13 cellular contexts compared by ENCODE assay signal in the genomic region with DNA sequence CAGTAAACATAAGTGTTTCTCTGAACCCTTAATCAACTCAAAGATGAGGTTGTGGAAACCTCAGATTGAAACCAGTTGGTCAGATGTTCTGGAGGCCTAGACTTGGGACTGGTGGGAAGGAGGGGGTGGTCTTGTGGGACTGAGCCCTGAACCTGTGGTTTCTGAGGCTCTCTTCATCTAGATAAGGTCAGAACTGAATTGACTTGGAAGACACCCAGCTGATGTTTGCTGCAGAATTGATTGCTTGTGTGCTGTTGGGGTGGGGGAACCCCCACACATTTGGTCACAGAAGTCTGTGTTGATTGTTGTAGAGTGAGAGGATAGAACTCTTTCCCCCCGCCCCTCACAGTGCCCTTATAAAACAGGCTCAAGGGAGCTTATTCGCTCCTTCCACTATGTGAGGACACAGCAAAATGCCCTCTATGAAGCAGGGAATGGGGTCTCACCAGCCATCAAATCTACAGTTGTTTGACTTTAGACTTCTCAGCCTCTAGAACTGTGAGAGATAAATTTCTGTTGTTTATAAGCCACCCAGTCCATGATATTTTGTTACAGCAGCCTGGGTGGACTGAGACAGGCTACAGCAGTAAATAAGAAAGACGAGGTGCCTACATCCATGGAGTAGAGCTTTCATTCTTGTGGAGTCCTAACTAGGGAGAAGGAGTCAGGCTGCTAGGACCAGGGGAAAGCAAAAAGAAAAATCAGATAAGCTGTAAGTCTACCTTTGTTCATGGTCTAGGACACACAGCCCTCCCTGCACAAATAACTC. TPM values are rescaled to one million over a fixed set of nuclear protein-coding genes. Genes with fewer than 3 reads are reported as not detected.
DNase-seq lines count a peak whose midpoint lies in the region; ATAC-seq, FAIRE-seq and TF ChIP-seq lines count a peak whose summit lies in the region.
"Had no signal": no experiment of that assay in that cellular context is flagged by ENCODE, and none has a peak within 500 bp of the region (broad histone marks: within the 10 kb centered on the region; RNA-seq: fewer than 3 reads in every experiment).

No MANE protein-coding gene starts in this region.

- 0 out of 2 replicates have a peak, but pooled peaks have one; percentile 8 for TF ChIP-seq RAD21 in GM12878 (IDR thresholded peaks at IDR 0.05; ENCODE audit: insufficient read depth, low read depth, low read length)

- peak; percentile 89 for FAIRE-seq in GM12878 (lab: Jason Lieb, UNC)
- FAIRE-seq: HTR-8/SVneo had no signal

- intact Hi-C loops in GM12878 (cut with micrococcal nuclease; ENCODE audit: unreplicated experiment) (no loop called here), left ventricle myocardium superior (cut with micrococcal nuclease) (no loop called here)

- in situ Hi-C loops in GM12878 (cut with MboI) = no loop called here

- H3K27ac Mint-ChIP-seq in osteocyte (ENCODE audit: unreplicated experiment) = no peak overlapping the region

- DNase-seq in GM12864 (ENCODE audit: low read depth) = peak; percentile 38
- peak; percentile 17 for DNase-seq in GM12878 (ENCODE audit: low read depth, low spot score)
- no peak for DNase-seq in osteocyte (ENCODE audit: extremely low spot score, unreplicated experiment)
- no peak for DNase-seq in NCI-H1694 (lab: John Stamatoyannopoulos, UW)
- no peak for DNase-seq in left ventricle myocardium superior
- DNase-seq in activated gamma-delta T cell treated with Interleukin-2 at 50 U/mL for 16 hours = no peak
- DNase-seq: activated CD4-positive, CD25-positive, alpha-beta regulatory T cell treated with anti-CD3 and anti-CD28 coated beads, Interleukin-2, amount 50 U/mL, for 72 hours; EL; NCI-H2227 treated with DMSO at 0.1 percent for 48 hours had no signal

- H3K27me3 Mint-ChIP-seq in osteocyte (ENCODE audit: unreplicated experiment) = no peaks in the 10 kb centered on the region

- BruUV-seq in GM12878 (replicated peaks; lab: Mats Ljungman, UMichigan) = no TSS peak

- H3K9me3 Mint-ChIP-seq in osteocyte (ENCODE audit: unreplicated experiment) = no peaks in the 10 kb centered on the region

- no peaks in the 10 kb centered on the region for H3K27me3 ChIP-seq in GM12878 (replicated peaks in 1 of 2; ENCODE audit: control insufficient read depth in 2 of 2, insufficient read depth in 2 of 2, low read length in 1 of 2)

- SMC1A ChIA-PET in GM12878 (lab: Charles Lee; ENCODE audit: uncharacterized antibody, unreplicated experiment) = interaction anchor here (0.5 to 1.9 kb wide), 4 partner anchors 9 to 204 kb away, joined by 3 to 4 read pairs (median 3); no protein-coding TSS in a partner anchor

- peaks cover 6% of the 10 kb centered on the region for H3K4me1 Mint-ChIP-seq in osteocyte (ENCODE audit: unreplicated experiment)
- H3K4me1 Mint-ChIP-seq: CD14-positive monocyte had no signal

- TF ChIP-seq CTCF in GM12864 (IDR thresholded peaks at IDR 0.05; ENCODE audit: low read depth, low read length, missing control alignments) (no peak), GM12878 (IDR thresholded peaks at IDR 0.05 in 2 of 3, conservative IDR thresholded peaks at IDR 0.05 in 1 of 3; ENCODE audit: control insufficient read depth in 2 of 3, extremely low read depth in 1 of 3, insufficient read depth in 1 of 3, low read depth in 3 of 3, low read length in 3 of 3) (no peak), osteocyte (IDR thresholded peaks at IDR 0.05) (no peak)

- ATAC-seq in GM18861 (IDR thresholded peaks at IDR 0.05; ENCODE audit: unreplicated experiment) = peak; percentile 42
- peak; percentile 58 for ATAC-seq in HG03439 (IDR thresholded peaks at IDR 0.05; ENCODE audit: unreplicated experiment)
- peak; percentile 76 for ATAC-seq in GM12878
- ATAC-seq in left ventricle myocardium superior = no peak

- H3K36me3 ChIP-seq in GM12878 (ENCODE audit: control insufficient read depth in 2 of 2, insufficient read depth in 2 of 2, low read length in 1 of 2) = no peaks in the 10 kb centered on the region

- no peak for TF ChIP-seq EP300 in GM12878 (IDR thresholded peaks at IDR 0.05; ENCODE audit: borderline replicate concordance in 1 of 2, control insufficient read depth in 1 of 2, low read depth in 2 of 2, low read length in 2 of 2)

- H3K27ac ChIP-seq in GM12878 (ENCODE audit: control insufficient read depth, insufficient read depth) = no peak overlapping the region

- no peak overlapping the region for H2AFZ ChIP-seq in GM12878 (ENCODE audit: control insufficient read depth, low read depth, low read length)

- H3K9ac ChIP-seq in GM12878 (ENCODE audit: control insufficient read depth, insufficient read depth, low read length) = no peak overlapping the region

- 43% methylated on average over 3 of the region's 3 CpGs for WGBS in GM12878 (ENCODE audit: insufficient coverage, insufficient replicate concordance, low lambda C conversion rate, missing lambda C conversion rate)

- H3K4me3 Mint-ChIP-seq in osteocyte (ENCODE audit: unreplicated experiment) = no peak overlapping the region
- H3K4me3 Mint-ChIP-seq: CD14-positive monocyte had no signal

- H3K4me2 ChIP-seq in GM12878 (ENCODE audit: control insufficient read depth, insufficient read depth) = no peak overlapping the region

- CTCF ChIA-PET in GM12878 (lab: Yijun Ruan, JAX) = interaction anchor here (1.0 kb wide), 1 partner anchor 203 kb away, joined by 6 read pairs; no protein-coding TSS in a partner anchor

- no peaks in the 10 kb centered on the region for H4K20me1 ChIP-seq in GM12878 (ENCODE audit: control insufficient read depth, insufficient read depth)

- peaks cover 8% of the 10 kb centered on the region for H3K4me1 ChIP-seq in GM12878 (ENCODE audit: control insufficient read depth, insufficient read depth, low read length)

- H3K36me3 Mint-ChIP-seq in osteocyte (ENCODE audit: unreplicated experiment) = no peaks in the 10 kb centered on the region
- H3K36me3 Mint-ChIP-seq: CD14-positive monocyte had no signal

- no peaks in the 10 kb centered on the region for H3K79me2 ChIP-seq in GM12878 (ENCODE audit: control insufficient read depth, insufficient read depth, low read length)

- H3K4me3 ChIP-seq in GM12864 (ENCODE audit: low read depth, low read length) (no peak overlapping the region), GM12878 (no peak overlapping the region)

- no peak for TF ChIP-seq POLR2A in GM12878 (IDR thresholded peaks at IDR 0.05; ENCODE audit: low read depth, low read length)

- RAD21 ChIA-PET in GM12878 (lab: Charles Lee; ENCODE audit: unreplicated experiment) = interaction anchor here (1.5 kb wide), 1 partner anchor 112 kb away, joined by 4 read pairs; no protein-coding TSS in a partner anchor

- H3K9me3 ChIP-seq in GM12878 (replicated peaks; ENCODE audit: control insufficient read depth, insufficient read depth, low read length) = no peaks in the 10 kb centered on the region; the same call in 2 of the 3 replicates

- POLR2A ChIA-PET in GM12878 (lab: Charles Lee) = no interaction called here

TF ChIP-seq in GM12878, 131 proteins besides CTCF, POLR2A, EP300 and RAD21 (continues in another document):
- no peak for TF ChIP-seq MYC (IDR thresholded peaks at IDR 0.05; ENCODE audit: insufficient read depth, insufficient read length, insufficient replicate concordance, low read length, severe bottlenecking)
- peak; percentile 73 for TF ChIP-seq NFIC (IDR thresholded peaks at IDR 0.05; ENCODE audit: low read depth, low read length)
- TF ChIP-seq, protein P1, sequence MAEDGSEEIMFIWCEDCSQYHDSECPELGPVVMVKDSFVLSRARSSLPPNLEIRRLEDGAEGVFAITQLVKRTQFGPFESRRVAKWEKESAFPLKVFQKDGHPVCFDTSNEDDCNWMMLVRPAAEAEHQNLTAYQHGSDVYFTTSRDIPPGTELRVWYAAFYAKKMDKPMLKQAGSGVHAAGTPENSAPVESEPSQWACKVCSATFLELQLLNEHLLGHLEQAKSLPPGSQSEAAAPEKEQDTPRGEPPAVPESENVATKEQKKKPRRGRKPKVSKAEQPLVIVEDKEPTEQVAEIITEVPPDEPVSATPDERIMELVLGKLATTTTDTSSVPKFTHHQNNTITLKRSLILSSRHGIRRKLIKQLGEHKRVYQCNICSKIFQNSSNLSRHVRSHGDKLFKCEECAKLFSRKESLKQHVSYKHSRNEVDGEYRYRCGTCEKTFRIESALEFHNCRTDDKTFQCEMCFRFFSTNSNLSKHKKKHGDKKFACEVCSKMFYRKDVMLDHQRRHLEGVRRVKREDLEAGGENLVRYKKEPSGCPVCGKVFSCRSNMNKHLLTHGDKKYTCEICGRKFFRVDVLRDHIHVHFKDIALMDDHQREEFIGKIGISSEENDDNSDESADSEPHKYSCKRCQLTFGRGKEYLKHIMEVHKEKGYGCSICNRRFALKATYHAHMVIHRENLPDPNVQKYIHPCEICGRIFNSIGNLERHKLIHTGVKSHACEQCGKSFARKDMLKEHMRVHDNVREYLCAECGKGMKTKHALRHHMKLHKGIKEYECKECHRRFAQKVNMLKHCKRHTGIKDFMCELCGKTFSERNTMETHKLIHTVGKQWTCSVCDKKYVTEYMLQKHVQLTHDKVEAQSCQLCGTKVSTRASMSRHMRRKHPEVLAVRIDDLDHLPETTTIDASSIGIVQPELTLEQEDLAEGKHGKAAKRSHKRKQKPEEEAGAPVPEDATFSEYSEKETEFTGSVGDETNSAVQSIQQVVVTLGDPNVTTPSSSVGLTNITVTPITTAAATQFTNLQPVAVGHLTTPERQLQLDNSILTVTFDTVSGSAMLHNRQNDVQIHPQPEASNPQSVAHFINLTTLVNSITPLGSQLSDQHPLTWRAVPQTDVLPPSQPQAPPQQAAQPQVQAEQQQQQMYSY (CRISPR knock-in tag; IDR thresholded peaks at IDR 0.05) = no peak
- no peak for TF ChIP-seq ZBED1 (IDR thresholded peaks at IDR 0.05; ENCODE audit: borderline replicate concordance)
- no peak for TF ChIP-seq FOXK2 (IDR thresholded peaks at IDR 0.05)

RNA-seq across cellular contexts. Expression of a gene that starts 25.7 kb away (rescaled TPM):
- 287 and 299 TPM in 2 replicates for total RNA-seq in GM12878 (2013; cell fraction: nucleolus; rRNA removed)
- total RNA-seq in GM12878 (2014; rRNA removed) (54.3 and 65.1 TPM in 2 replicates), GM12878 (2014; rRNA removed; fragmentation: Illumina TruSeq; extraction: Trizol) (58.3 and 59.5 TPM in 2 replicates), GM12878 (2021) (47.7 and 49.7 TPM in 2 replicates), osteocyte (70.4 and 79.2 TPM in 2 replicates), left ventricle myocardium superior (13.5 TPM)
- polyA plus RNA-seq in GM12878 (2011; ENCODE audit: low read depth) = 20.1 TPM
- polyA plus RNA-seq in GM12878 (2011; rRNA removed) (96.6 and 143 TPM in 2 replicates), GM12878 (2014; fragmentation: Illumina TruSeq; extraction: Trizol) (35.0 and 42.8 TPM in 2 replicates), GM12878 (2014; fragmentation: Nextera tagmentation; extraction: Ambion mirVana) (10 to 100 TPM; 48.0 to 62.1 TPM), GM12878 (2014; rRNA removed) (33.5 and 42.8 TPM in 2 replicates), GM12878 (2016; fragmentation: Nextera tagmentation; extraction: Ambion mirVana) (10 to 100 TPM; 21.7 to 30.5 TPM)
- polyA plus RNA-seq in GM12878 (2011; cell fraction: cytosol; rRNA removed) = 28.8 and 33.4 TPM in 2 replicates
- polyA plus RNA-seq in GM12878 (2011; cell fraction: nucleus; rRNA removed) = 44.7 and 51.1 TPM in 2 replicates
- 30.8 and 42.3 TPM in 2 replicates for polyA plus RNA-seq in GM12878 (2012)
- 63.0 and 82.2 TPM in 2 replicates for polyA minus RNA-seq in GM12878 (2011; rRNA and poly(A)+ RNA removed)
- 46.4 and 57.0 TPM in 2 replicates for polyA minus RNA-seq in GM12878 (2011; cell fraction: cytosol; rRNA and poly(A)+ RNA removed)
- 54.2 and 77.7 TPM in 2 replicates for polyA minus RNA-seq in GM12878 (2011; cell fraction: nucleus; rRNA and poly(A)+ RNA removed)

Comparison
In these comparisons a context has a peak if more than half of its experiments do, and no peak if none do; other contexts are left out.
1. DNase-seq: peak in GM12864 (single experiment) and GM12878 (single experiment); none in osteocyte (single experiment), NCI-H1694 (single experiment), left ventricle myocardium superior (single experiment) and activated gamma-delta T cell treated with Interleukin-2 at 50 U/mL for 16 hours (single experiment).